8 cellular contexts compared by ENCODE assay signal in genomic region chr16:14632693-14633569, GRCh38. TPM values are rescaled to one million over a fixed set of nuclear protein-coding genes. Genes with fewer than 3 reads are reported as not detected.
DNase-seq lines count a peak whose midpoint lies in the region; ATAC-seq lines count a peak whose summit lies in the region.

A gene with protein sequence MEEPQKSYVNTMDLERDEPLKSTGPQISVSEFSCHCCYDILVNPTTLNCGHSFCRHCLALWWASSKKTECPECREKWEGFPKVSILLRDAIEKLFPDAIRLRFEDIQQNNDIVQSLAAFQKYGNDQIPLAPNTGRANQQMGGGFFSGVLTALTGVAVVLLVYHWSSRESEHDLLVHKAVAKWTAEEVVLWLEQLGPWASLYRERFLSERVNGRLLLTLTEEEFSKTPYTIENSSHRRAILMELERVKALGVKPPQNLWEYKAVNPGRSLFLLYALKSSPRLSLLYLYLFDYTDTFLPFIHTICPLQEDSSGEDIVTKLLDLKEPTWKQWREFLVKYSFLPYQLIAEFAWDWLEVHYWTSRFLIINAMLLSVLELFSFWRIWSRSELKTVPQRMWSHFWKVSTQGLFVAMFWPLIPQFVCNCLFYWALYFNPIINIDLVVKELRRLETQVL (plus strand): TSS chr16:14632951. CDS start chr16:14644347, 11,396 bp downstream.

- no peaks in the 10 kb centered on the region for H3K27me3 ChIP-seq in CD8-positive, alpha-beta memory T cell (ENCODE audit: insufficient read depth, low read length, poor library complexity, severe bottlenecking)

- H3K36me3 ChIP-seq in CD8-positive, alpha-beta memory T cell (ENCODE audit: insufficient read depth, low read length): no peaks in the 10 kb centered on the region

- peaks cover 52% of the 10 kb centered on the region for H3K4me1 ChIP-seq in CD8-positive, alpha-beta memory T cell (ENCODE audit: insufficient read depth, low read length)

- peaks cover 0 to 4% (median 0%) of the 10 kb centered on the region in 5 donors for H3K9me3 Mint-ChIP-seq in CD8-positive, alpha-beta memory T cell

- CTCF ChIA-PET in CD8-positive, alpha-beta memory T cell (lab: Charles Lee): no interaction called here

- H3K27ac ChIP-seq in CD8-positive, alpha-beta memory T cell (ENCODE audit: low read depth, low read length): peak within 1 kb of the TSS; percentile 89

- DNase-seq in CD8-positive, alpha-beta memory T cell: peak; percentile 99 to 100 (median 99)
- DNase-seq in HS-5 (ENCODE audit: low read depth): peak; percentile 87
- peak; percentile 98 for DNase-seq in NK-92 treated with Interleukin-12 subunit alpha and Interleukin-12 subunit beta, amount 100 ng/mL, for 24 hours (lab: John Stamatoyannopoulos, UW)
- DNase-seq in activated CD8-positive, alpha-beta memory T cell treated with anti-CD3 and anti-CD28 coated beads for 24 hours: peak; percentile 99
- peak; percentile 98 for DNase-seq in effector CD8-positive, alpha-beta T cell (lab: John Stamatoyannopoulos, UW)
- peak; percentile 97 to 98 for DNase-seq in lung microvascular endothelial cell (ENCODE audit: low read depth in 2 of 2)
- peak; percentile 97 to 98 (median 97) for DNase-seq in stimulated activated CD4-positive, alpha-beta T cell treated with anti-CD3 and anti-CD28 coated beads, TNF-alpha, amount 100 ng/mL, for 48 hours (ENCODE audit: low read depth in 3 of 3)

- POLR2A ChIA-PET in CD8-positive, alpha-beta memory T cell (lab: Charles Lee): no interaction called here

- peak within 1 kb of the TSS; percentile 95 to 100 (median 99) for H3K27ac Mint-ChIP-seq in CD8-positive, alpha-beta memory T cell

- peak; percentile 61 for ATAC-seq in GM19468 (IDR thresholded peaks at IDR 0.05; ENCODE audit: extremely low read depth, unreplicated experiment)

- H3K4me3 ChIP-seq in CD8-positive, alpha-beta memory T cell (ENCODE audit: low read length): peak within 1 kb of the TSS; percentile 87

- H3K27me3 Mint-ChIP-seq in CD8-positive, alpha-beta memory T cell: peaks cover 0 to 2% of the 10 kb centered on the region in 2 donors

- peak within 1 kb of the TSS; percentile 95 to 100 (median 100) for H3K4me3 Mint-ChIP-seq in CD8-positive, alpha-beta memory T cell

- H3K4me1 Mint-ChIP-seq in CD8-positive, alpha-beta memory T cell: peaks cover 57 to 86% (median 81%) of the 10 kb centered on the region in 3 donors

- peaks cover 0 to 36% (median 0%) of the 10 kb centered on the region in 3 donors for H3K36me3 Mint-ChIP-seq in CD8-positive, alpha-beta memory T cell

- H3K9me3 ChIP-seq in CD8-positive, alpha-beta memory T cell (ENCODE audit: low read length): no peaks in the 10 kb centered on the region

RNA-seq across cellular contexts. Expression of the gene that starts here (rescaled TPM):
- 10 to 100 TPM; 79.1 to 87.7 TPM for total RNA-seq in CD8-positive, alpha-beta memory T cell
- 49.4 TPM for polyA plus RNA-seq in CD8-positive, alpha-beta memory T cell
- total RNA-seq in lung microvascular endothelial cell: 53.4 and 68.0 TPM in 2 replicates

Comparison
In these comparisons a context has a peak if more than half of its experiments do, and no peak if none do; other contexts are left out.
1. Peak in every context shown above with its lines: DNase-seq, ATAC-seq, H3K4me3 ChIP-seq and H3K27ac ChIP-seq.